Comparison of ENCODE assay signal across 1 cellular context in genomic region chr19:8001995-8002849, GRCh38.
TF ChIP-seq lines count a peak whose summit lies in the region.

No MANE protein-coding gene starts in this region.

TF ChIP-seq in HepG2, 621 proteins besides CTCF, POLR2A, EP300 and RAD21 (continued from another document and continues in another):
- no peak for TF ChIP-seq FOXP4 (CRISPR knock-in tag; IDR thresholded peaks at IDR 0.05)
- TF ChIP-seq ZBTB21 (CRISPR knock-in tag; IDR thresholded peaks at IDR 0.05): no peak
- no peak for TF ChIP-seq ZNF883 (CRISPR knock-in tag; IDR thresholded peaks at IDR 0.05; ENCODE audit: not compliant biosample characterization)
- no peak for TF ChIP-seq MBD4 (IDR thresholded peaks at IDR 0.05; ENCODE audit: borderline replicate concordance, low read length)
- no peak for TF ChIP-seq NR2F1 (CRISPR knock-in tag; IDR thresholded peaks at IDR 0.05)
- TF ChIP-seq PHF8 (CRISPR knock-in tag; IDR thresholded peaks at IDR 0.05): peak; percentile 46; the same call in 1 of the 2 replicates
- TF ChIP-seq SPEN (CRISPR knock-in tag; IDR thresholded peaks at IDR 0.05; ENCODE audit: low read depth): no peak
- no peak for TF ChIP-seq HOXA5 (CRISPR knock-in tag; IDR thresholded peaks at IDR 0.05)
- TF ChIP-seq ZFP91 (CRISPR knock-in tag; IDR thresholded peaks at IDR 0.05; ENCODE audit: borderline replicate concordance): peak; percentile 77; the same call in 1 of the 2 replicates
- TF ChIP-seq ZNF770 (CRISPR knock-in tag; IDR thresholded peaks at IDR 0.05): peak; percentile 65; the same call in 1 of the 2 replicates
- no peak for TF ChIP-seq ZNF512 (CRISPR knock-in tag; IDR thresholded peaks at IDR 0.05)
- TF ChIP-seq ZNF577 (CRISPR knock-in tag; IDR thresholded peaks at IDR 0.05; ENCODE audit: borderline replicate concordance, low read depth): no peak
- no peak for TF ChIP-seq ZNF580 (CRISPR knock-in tag; IDR thresholded peaks at IDR 0.05; ENCODE audit: borderline replicate concordance, low read depth)
- TF ChIP-seq ARID4A (CRISPR knock-in tag; IDR thresholded peaks at IDR 0.05; ENCODE audit: borderline replicate concordance): peak; percentile 60; the same call in 1 of the 2 replicates
- TF ChIP-seq MYNN (CRISPR knock-in tag; IDR thresholded peaks at IDR 0.05; ENCODE audit: low read depth): no peak
- TF ChIP-seq PRDM10 (CRISPR knock-in tag; IDR thresholded peaks at IDR 0.05; ENCODE audit: low read depth): no peak; the same call in none of the 2 replicates
- no peak for TF ChIP-seq HIC2 (CRISPR knock-in tag; IDR thresholded peaks at IDR 0.05; ENCODE audit: low read depth)
- TF ChIP-seq AFF4 (CRISPR knock-in tag; IDR thresholded peaks at IDR 0.05): no peak
- TF ChIP-seq KMT2B (CRISPR knock-in tag; IDR thresholded peaks at IDR 0.05): no peak
- peak; percentile 68 for TF ChIP-seq STAG1 (CRISPR knock-in tag; IDR thresholded peaks at IDR 0.05)
- TF ChIP-seq ZNF33B (CRISPR knock-in tag; IDR thresholded peaks at IDR 0.05): no peak
- no peak for TF ChIP-seq GTF2F1 (IDR thresholded peaks at IDR 0.05; ENCODE audit: low read length)
- TF ChIP-seq KAT7 (CRISPR knock-in tag; IDR thresholded peaks at IDR 0.05; ENCODE audit: borderline replicate concordance): no peak
- TF ChIP-seq THRA (CRISPR knock-in tag; IDR thresholded peaks at IDR 0.05; ENCODE audit: borderline replicate concordance): peak; percentile 46; the same call in 1 of the 2 replicates
